Comparison of ENCODE assay signal across 8 cellular contexts in genomic region chr17:42577532-42578281, GRCh38. TPM values are rescaled to one million over a fixed set of nuclear protein-coding genes. Genes with fewer than 3 reads are reported as not detected.
DNase-seq lines count a peak whose midpoint lies in the region; ATAC-seq and TF ChIP-seq lines count a peak whose summit lies in the region.

TSS of gene PSMC3IP (minus strand) at chr17:42577729. CDS start at chr17:42577686, 43 bp downstream.

- no peaks in the 10 kb centered on the region for H3K27me3 Mint-ChIP-seq in activated T-cell treated with anti-CD3 and anti-CD28 coated beads, Interleukin-2, amount 50 U/mL, for 72 hours (ENCODE audit: low read depth)

- H3K4me3 Mint-ChIP-seq in activated T-cell treated with anti-CD3 and anti-CD28 coated beads, Interleukin-2, amount 50 U/mL, for 72 hours, result peak within 1 kb of the TSS; percentile 92 to 96

- H3K9me3 ChIP-seq in esophagus squamous epithelium, result no peaks in the 10 kb centered on the region

- peak; percentile 16 to 56 (median 52) for TF ChIP-seq CTCF in esophagus squamous epithelium (IDR thresholded peaks at IDR 0.05)

- H3K4me1 Mint-ChIP-seq in activated T-cell treated with anti-CD3 and anti-CD28 coated beads, Interleukin-2, amount 50 U/mL, for 72 hours (ENCODE audit: low read depth), result peaks cover 55% of the 10 kb centered on the region

- H3K27ac ChIP-seq in esophagus squamous epithelium, result peak within 1 kb of the TSS; percentile 85 to 92 (median 90)

- H3K27ac Mint-ChIP-seq in activated T-cell treated with anti-CD3 and anti-CD28 coated beads, Interleukin-2, amount 50 U/mL, for 72 hours, result peak within 1 kb of the TSS; percentile 97

- H3K36me3 ChIP-seq in esophagus squamous epithelium, result peaks cover 13 to 65% (median 46%) of the 10 kb centered on the region in 3 donors

- peak; percentile 64 for ATAC-seq in GM21786 (IDR thresholded peaks at IDR 0.05; ENCODE audit: unreplicated experiment)
- ATAC-seq in activated T-cell treated with anti-CD3 and anti-CD28 coated beads, Interleukin-2, amount 50 U/mL, for 72 hours (replicated peaks in 1 of 2), result peak; percentile 95 to 97

- H3K9me3 Mint-ChIP-seq in activated T-cell treated with anti-CD3 and anti-CD28 coated beads, Interleukin-2, amount 50 U/mL, for 72 hours, result no peaks in the 10 kb centered on the region

- H3K4me3 ChIP-seq in esophagus squamous epithelium, result peak within 1 kb of the TSS; percentile 53 to 85 (median 59)

- DNase-seq in Daoy (ENCODE audit: low read depth) (peak; percentile 94), LHCN-M2 (ENCODE audit: low read depth) (peak; percentile 92), RKO (ENCODE audit: low spot score) (peak; percentile 97), esophagus squamous epithelium (lab: John Stamatoyannopoulos, UW) (peak; percentile 89), myocyte (ENCODE audit: low read depth) (peak; percentile 94)
- peak; percentile 96 to 97 for DNase-seq in activated T-cell treated with anti-CD3 and anti-CD28 coated beads, Interleukin-2, amount 50 U/mL, for 72 hours
- peak; percentile 85 to 89 for DNase-seq in stimulated activated CD8-positive, alpha-beta memory T cell treated with anti-CD3 and anti-CD28 coated beads, Interleukin-7, amount 100 ng/mL, for 4 hours (ENCODE audit: low read depth in 2 of 2)

- peak in 3 of 4 donors; percentile 45 to 66 (median 54) for TF ChIP-seq POLR2A in esophagus squamous epithelium (IDR thresholded peaks at IDR 0.05)

- H3K27me3 ChIP-seq in esophagus squamous epithelium, result no peaks in the 10 kb centered on the region

- peaks cover 15 to 24% of the 10 kb centered on the region in 2 donors for H3K36me3 Mint-ChIP-seq in activated T-cell treated with anti-CD3 and anti-CD28 coated beads, Interleukin-2, amount 50 U/mL, for 72 hours (ENCODE audit: insufficient read depth in 2 of 2)

- 0% methylated on average over 24 of the region's 52 CpGs for WGBS in esophagus squamous epithelium, 2 donors

- H3K4me1 ChIP-seq in esophagus squamous epithelium, result peaks cover 14 to 45% (median 22%) of the 10 kb centered on the region in 3 donors

- intact Hi-C loops in esophagus squamous epithelium (cut with DNase I), result loop anchor here (5.0 kb wide), 1 partner anchor 105 kb away; the partner anchor contains the start of genes CCR10 and CNTNAP1

RNA-seq across cellular contexts. Expression of gene PSMC3IP, which starts in this region (rescaled TPM):
- 17.4 and 32.3 TPM in 2 replicates for total RNA-seq in Daoy (2014; rRNA removed; shearing (Covaris generic))
- total RNA-seq in LHCN-M2 (2014; rRNA removed) (23.2 and 32.4 TPM in 2 replicates), esophagus squamous epithelium (1 to 10 TPM in 3 of 4 donors, under 1 TPM in 1; 0.61 to 4.8 (median 2.8) TPM), myocyte (1.2 and 2.3 TPM in 2 replicates)
- polyA plus RNA-seq in LHCN-M2 (2012), result 20.1 TPM
- 10 to 100 TPM; 31.7 to 40.7 TPM for total RNA-seq in activated T-cell treated with anti-CD3 and anti-CD28 coated beads, Interleukin-2, amount 50 U/mL, for 72 hours
- polyA plus RNA-seq in myocyte (2012), result 5.0 TPM

Comparison
In these comparisons a context has a peak if more than half of its experiments do, and no peak if none do; other contexts are left out.
1. Peak in every context shown above with its lines: DNase-seq, ATAC-seq, H3K4me3 ChIP-seq and H3K27ac ChIP-seq.